ENCODE assay signal across 21 cellular contexts in the genomic region with DNA sequence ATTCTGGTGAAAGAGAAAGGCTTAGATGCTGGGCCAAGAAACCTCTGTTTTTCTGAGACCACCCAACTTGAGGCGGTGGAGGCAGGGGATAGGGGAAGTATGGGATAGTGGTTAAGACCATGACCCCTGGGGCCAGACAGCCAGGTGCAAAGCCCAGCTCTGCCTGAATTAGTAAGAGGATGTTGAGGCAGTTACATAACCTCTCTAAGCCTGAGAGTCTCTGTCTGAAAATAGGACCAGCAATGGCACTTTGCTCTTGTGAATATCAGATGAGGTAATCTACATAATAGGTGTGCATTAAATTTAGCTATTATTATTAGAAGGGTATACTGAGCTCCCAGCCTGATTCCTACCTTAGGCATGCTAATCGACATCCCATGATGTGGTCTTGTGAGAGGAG.
A peak's percentile ranks its signal among the peaks of the same experiment; 100 is the strongest.
DNase-seq lines count a peak whose midpoint lies in the region; TF ChIP-seq lines count a peak whose summit lies in the region.
"Had no signal": no experiment of that assay in that cellular context is flagged by ENCODE, and none has a peak within 500 bp of the region (broad histone marks: within the 10 kb centered on the region; RNA-seq: fewer than 3 reads in every experiment).

No MANE protein-coding gene starts in this region.

- H3K4me1 Mint-ChIP-seq in activated T-cell treated with anti-CD3 and anti-CD28 coated beads, Interleukin-2, amount 50 U/mL, for 24 hours (ENCODE audit: low read depth) = peaks cover 39% of the 10 kb centered on the region

- H3K36me3 ChIP-seq in Karpas-422 (ENCODE audit: insufficient read depth, low read length) = peaks cover 58% of the 10 kb centered on the region
- H3K36me3 ChIP-seq in mesenchymal stem cell (ENCODE audit: control insufficient read depth in 1 of 2, insufficient read depth in 2 of 2, low read depth in 1 of 2, low read length in 2 of 2) = no peaks in the 10 kb centered on the region
- H3K36me3 ChIP-seq in PC-9 (ENCODE audit: low read depth) = no peaks in the 10 kb centered on the region
- H3K36me3 ChIP-seq: uterus had no signal

- peak overlapping the region; percentile 50 for H4K8ac ChIP-seq in mesenchymal stem cell (ENCODE audit: low read length)

- WGBS in mesenchymal stem cell = 97% methylated on average over 2 of the region's 2 CpGs

- no peak overlapping the region for H2BK5ac ChIP-seq in mesenchymal stem cell (ENCODE audit: low read depth, low read length, poor library complexity, severe bottlenecking)

- no TSS peak for BruUV-seq in PC-9 (replicated peaks; lab: Mats Ljungman, UMichigan)

- H2BK120ac ChIP-seq in mesenchymal stem cell (ENCODE audit: low read depth, low read length) = peak overlapping the region; percentile 4

- H2AFZ ChIP-seq in Karpas-422 (ENCODE audit: low read length) = no peak overlapping the region
- H2AFZ ChIP-seq in mesenchymal stem cell (ENCODE audit: low read depth, low read length) = no peak overlapping the region
- no peak overlapping the region for H2AFZ ChIP-seq in PC-9

- in situ Hi-C loops in ACHN (cut with HindIII; ENCODE audit: low pct_ligation_motif_present, low pct_unique_long_range_greater_than_20kb, low sequenced_read_pairs) = no loop called here

- H3K4me3 ChIP-seq in Karpas-422 (ENCODE audit: low read length) (peak overlapping the region; percentile 26; the same call in 1 of the 2 replicates), mesenchymal stem cell (ENCODE audit: insufficient read depth in 1 of 2, low read depth in 1 of 2, low read length in 2 of 2) (no peak overlapping the region), PC-9 (no peak overlapping the region)
- H3K4me3 ChIP-seq: K562, uterus had no signal

- H3K14ac ChIP-seq in mesenchymal stem cell (ENCODE audit: low read length in 2 of 2) = peak overlapping the region in 1 of 2 experiments; percentile 7

- no peak overlapping the region for H3K4me3 Mint-ChIP-seq in activated T-cell treated with anti-CD3 and anti-CD28 coated beads, Interleukin-2, amount 50 U/mL, for 24 hours
- H3K4me3 Mint-ChIP-seq: CD4-positive, alpha-beta T cell had no signal

- no peaks in the 10 kb centered on the region for H3K9me3 ChIP-seq in Karpas-422 (ENCODE audit: low read length)
- H3K9me3 ChIP-seq in mesenchymal stem cell (ENCODE audit: control insufficient read depth, low read length) = no peaks in the 10 kb centered on the region
- no peaks in the 10 kb centered on the region for H3K9me3 ChIP-seq in PC-9 (ENCODE audit: insufficient read depth, low read depth)
- H3K9me3 ChIP-seq: uterus had no signal

- H3K27ac ChIP-seq in Karpas-422 (ENCODE audit: low read length) (peak overlapping the region; percentile 92), mesenchymal stem cell (ENCODE audit: low read length, poor library complexity, severe bottlenecking) (no peak overlapping the region), PC-9 (no peak overlapping the region)
- H3K27ac ChIP-seq: HL-60, uterus had no signal

- TF ChIP-seq CTCF in GM20000 (IDR thresholded peaks at IDR 0.05; ENCODE audit: extremely low read depth, missing control alignments) = no peak
- no peak for TF ChIP-seq CTCF in PC-9 (conservative IDR thresholded peaks at IDR 0.05)

- no peak for DNase-seq in activated T-cell treated with anti-CD3 and anti-CD28 coated beads, Interleukin-2, amount 50 U/mL, for 24 hours
- DNase-seq in activated T-cell treated with anti-CD3 and anti-CD28 coated beads, Interleukin-2, amount 50 U/mL, for 1 hour = no peak
- peak; percentile 11 for DNase-seq in GM20000 (ENCODE audit: low spot score)
- DNase-seq in Karpas-422 = peak; percentile 85
- no peak for DNase-seq in mesenchymal stem cell
- no peak for DNase-seq in PC-9
- no peak for DNase-seq in ACHN
- DNase-seq in HPDE6-E6E7 (ENCODE audit: extremely low spot score) = no peak
- DNase-seq: activated CD4-positive, alpha-beta T cell treated with anti-CD3 and anti-CD28 coated beads, Interleukin-2, amount 50 U/mL, for 4 hours; activated T-cell treated with anti-CD3 and anti-CD28 coated beads, Interleukin-2, amount 50 U/mL, for 48 hours; CD4-positive, alpha-beta T cell; DMS79; left ventricle myocardium superior; NCI-H1930; NCI-H446 treated with DMSO at 0.1 percent for 48 hours; small intestine; stimulated activated CD4-positive, alpha-beta T cell treated with anti-CD3 and anti-CD28 coated beads, Interleukin-4, amount 100 ng/mL, for 24 hours; substantia nigra; uterus had no signal

- H4K91ac ChIP-seq in mesenchymal stem cell (ENCODE audit: low read length) = no peak overlapping the region

- POLR2A ChIA-PET in PC-9 (lab: Charles Lee; ENCODE audit: unreplicated experiment) = no interaction called here

- H4K20me1 ChIP-seq in Karpas-422 (ENCODE audit: insufficient read depth, low read depth, low read length) (no peaks in the 10 kb centered on the region), PC-9 (ENCODE audit: insufficient read depth) (no peaks in the 10 kb centered on the region)

- peak overlapping the region; percentile 39 for H2AK5ac ChIP-seq in mesenchymal stem cell (ENCODE audit: low read length, severe bottlenecking)

- no peaks in the 10 kb centered on the region for H3K27me3 Mint-ChIP-seq in activated T-cell treated with anti-CD3 and anti-CD28 coated beads, Interleukin-2, amount 50 U/mL, for 24 hours
- H3K27me3 Mint-ChIP-seq: CD4-positive, alpha-beta T cell had no signal

- H3K18ac ChIP-seq in mesenchymal stem cell (ENCODE audit: low read depth in 1 of 2, low read length in 2 of 2) = peak overlapping the region; percentile 37 to 75

- H3K4me1 ChIP-seq in Karpas-422 (ENCODE audit: low read length) (peaks cover 62% of the 10 kb centered on the region), mesenchymal stem cell (ENCODE audit: control insufficient read depth, insufficient read depth, low read depth, low read length) (peaks cover 23% of the 10 kb centered on the region), PC-9 (replicated peaks; ENCODE audit: insufficient read depth) (no peaks in the 10 kb centered on the region)
- H3K4me1 ChIP-seq: uterus had no signal

- peak overlapping the region; percentile 44 for H2BK15ac ChIP-seq in mesenchymal stem cell (ENCODE audit: low read depth, poor library complexity, severe bottlenecking)

- no peaks in the 10 kb centered on the region for H3F3A ChIP-seq in PC-9 (ENCODE audit: insufficient read depth, low read depth)

- H3K27me3 ChIP-seq in Karpas-422 (ENCODE audit: low read length) (no peaks in the 10 kb centered on the region), mesenchymal stem cell (ENCODE audit: control insufficient read depth in 1 of 2, insufficient read depth in 1 of 2, low read length in 2 of 2) (no peaks in the 10 kb centered on the region), PC-9 (ENCODE audit: insufficient read depth, low read depth) (no peaks in the 10 kb centered on the region)
- H3K27me3 ChIP-seq: uterus had no signal

- H3K9ac ChIP-seq in Karpas-422 (ENCODE audit: low read length) = peak overlapping the region; percentile 39
- H3K9ac ChIP-seq in mesenchymal stem cell (ENCODE audit: low read length) = no peak overlapping the region

- H3K4ac ChIP-seq in mesenchymal stem cell (ENCODE audit: low read depth in 1 of 2, low read length in 2 of 2) = peak overlapping the region; percentile 51 to 84

- H3K36me3 Mint-ChIP-seq in activated T-cell treated with anti-CD3 and anti-CD28 coated beads, Interleukin-2, amount 50 U/mL, for 24 hours (ENCODE audit: low read depth) = peaks cover 96% of the 10 kb centered on the region

- peak overlapping the region; percentile 74 to 86 for H2BK12ac ChIP-seq in mesenchymal stem cell (ENCODE audit: low read length in 2 of 2)

- no peaks in the 10 kb centered on the region for H3K9me3 Mint-ChIP-seq in activated T-cell treated with anti-CD3 and anti-CD28 coated beads, Interleukin-2, amount 50 U/mL, for 24 hours
- H3K9me3 Mint-ChIP-seq: CD4-positive, alpha-beta T cell had no signal

- intact Hi-C loops in PC-9 (cut with micrococcal nuclease; ENCODE audit: unreplicated experiment) = loop anchor here (10.0 kb wide), 1 partner anchor 479 kb away; no protein-coding TSS in a partner anchor

- CTCF ChIA-PET in PC-9 (lab: Charles Lee) = no interaction called here

- peak overlapping the region; percentile 84 for H3K27ac Mint-ChIP-seq in activated T-cell treated with anti-CD3 and anti-CD28 coated beads, Interleukin-2, amount 50 U/mL, for 24 hours
- H3K27ac Mint-ChIP-seq: CD4-positive, alpha-beta T cell had no signal

- no peaks in the 10 kb centered on the region for H3K9me2 ChIP-seq in Karpas-422 (replicated peaks; ENCODE audit: insufficient read depth, low read length)
- no peaks in the 10 kb centered on the region for H3K9me2 ChIP-seq in PC-9 (ENCODE audit: insufficient read depth)

- peaks cover 29% of the 10 kb centered on the region for H3K79me2 ChIP-seq in Karpas-422 (ENCODE audit: low read length)
- no peaks in the 10 kb centered on the region for H3K79me2 ChIP-seq in PC-9 (ENCODE audit: low read depth)

- H3K4me2 ChIP-seq in Karpas-422 (ENCODE audit: low read depth, low read length, poor library complexity, severe bottlenecking) (peak overlapping the region; percentile 59), mesenchymal stem cell (ENCODE audit: low read length, poor library complexity, severe bottlenecking) (no peak overlapping the region), PC-9 (no peak overlapping the region)

- H3K23ac ChIP-seq in mesenchymal stem cell (ENCODE audit: low read length in 2 of 2) = no peak overlapping the region

- peaks cover 1% of the 10 kb centered on the region for H3K79me1 ChIP-seq in mesenchymal stem cell (replicated peaks; ENCODE audit: low read length, poor library complexity, severe bottlenecking)

Comparison
In these comparisons a context has a peak if more than half of its experiments do, and no peak if none do; other contexts are left out.
1. DNase-seq: peak in GM20000 (single experiment) and Karpas-422 (single experiment); none in activated T-cell treated with anti-CD3 and anti-CD28 coated beads, Interleukin-2, amount 50 U/mL, for 24 hours (single experiment), activated T-cell treated with anti-CD3 and anti-CD28 coated beads, Interleukin-2, amount 50 U/mL, for 1 hour (single experiment), mesenchymal stem cell (single experiment), PC-9 (0 of 2), ACHN (single experiment) and HPDE6-E6E7 (single experiment).